9 cellular contexts compared by ENCODE assay signal in the genomic region with DNA sequence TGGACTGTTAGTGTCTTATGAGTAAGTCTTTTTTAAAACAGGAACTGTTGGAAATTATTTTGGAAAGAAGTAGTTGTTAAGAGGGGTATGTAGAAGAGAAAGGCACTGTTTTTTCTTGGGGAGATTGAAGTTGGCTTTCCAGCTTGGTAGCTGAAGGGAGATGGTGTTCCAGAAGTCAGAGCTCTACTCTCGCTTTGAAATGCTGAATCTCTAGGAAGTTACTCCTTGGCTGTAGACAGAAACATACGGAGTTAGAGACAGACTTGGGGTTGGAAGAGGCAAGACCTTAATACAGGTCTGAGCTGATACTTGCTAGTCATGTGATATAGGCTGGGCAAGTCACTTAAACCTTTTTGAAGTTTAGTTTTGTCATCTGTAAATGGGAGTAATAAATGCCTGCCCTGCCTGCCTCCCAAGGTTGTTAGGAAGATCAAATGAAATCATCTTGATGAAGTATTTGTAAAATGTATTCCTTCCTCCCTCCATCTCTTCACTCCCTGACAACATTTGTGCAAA. TPM values are rescaled to one million over a fixed set of nuclear protein-coding genes. Genes with fewer than 3 reads are reported as not detected.
A peak's percentile ranks its signal among the peaks of the same experiment; 100 is the strongest.
DNase-seq lines count a peak whose midpoint lies in the region; ATAC-seq and TF ChIP-seq lines count a peak whose summit lies in the region.
"Had no signal": no experiment of that assay in that cellular context is flagged by ENCODE, and none has a peak within 500 bp of the region (broad histone marks: within the 10 kb centered on the region; RNA-seq: fewer than 3 reads in every experiment).

No MANE protein-coding gene starts in this region.

- H3K9me3 ChIP-seq in DOHH2 (ENCODE audit: control insufficient read depth, insufficient read depth, low read length) (no peaks in the 10 kb centered on the region), RWPE2 (ENCODE audit: severe bottlenecking) (no peaks in the 10 kb centered on the region), sigmoid colon (no peaks in the 10 kb centered on the region)

- H3K4me1 ChIP-seq in DOHH2 (ENCODE audit: control insufficient read depth, low read length) (peaks cover 71% of the 10 kb centered on the region), RWPE2 (ENCODE audit: insufficient read depth, poor library complexity, severe bottlenecking) (peaks cover 18% of the 10 kb centered on the region), sigmoid colon (peaks cover 0 to 41% (median 35%) of the 10 kb centered on the region in 4 donors)

- H3F3A ChIP-seq in DOHH2 (ENCODE audit: control insufficient read depth, insufficient read depth) = peaks cover 51% of the 10 kb centered on the region

- H3K27ac ChIP-seq in DOHH2 (ENCODE audit: low read depth, low read length) (peak overlapping the region; percentile 99), RWPE2 (ENCODE audit: poor library complexity, severe bottlenecking) (peak overlapping the region; percentile 72), sigmoid colon (peak overlapping the region; percentile 72 to 84 (median 82))

- no peak for DNase-seq in RWPE2 (ENCODE audit: low spot score)
- DNase-seq in sigmoid colon = no peak
- DNase-seq in kidney glomerular epithelial cell (lab: John Stamatoyannopoulos, UW) = no peak
- no peak for DNase-seq in NCI-H1092 treated with DMSO at 0.1 percent for 48 hours (lab: John Stamatoyannopoulos, UW)
- DNase-seq in GF-D8 (lab: John Stamatoyannopoulos, UW) = no peak
- DNase-seq: NCI-H2029 treated with DMSO at 0.1 percent for 48 hours had no signal

- H4K20me1 ChIP-seq in DOHH2 (ENCODE audit: control insufficient read depth, insufficient read depth, low read depth, low read length) = no peaks in the 10 kb centered on the region

- TF ChIP-seq POLR2A in sigmoid colon (IDR thresholded peaks at IDR 0.05) = no peak

- ATAC-seq in RWPE2 (ENCODE audit: low read depth) = peak; percentile 6; the same call in 2 of the 3 replicates
- peak; percentile 60 for ATAC-seq in esophagus mucosa
- no peak for ATAC-seq in HG03565 (IDR thresholded peaks at IDR 0.05; ENCODE audit: unreplicated experiment)

- TF ChIP-seq EP300 in sigmoid colon (IDR thresholded peaks at IDR 0.05) = no peak

- H3K27me3 ChIP-seq in DOHH2 (ENCODE audit: control insufficient read depth, low read length) = no peaks in the 10 kb centered on the region
- no peaks in the 10 kb centered on the region for H3K27me3 ChIP-seq in RWPE2 (ENCODE audit: insufficient read depth, poor library complexity, severe bottlenecking)
- H3K27me3 ChIP-seq in sigmoid colon = no peaks in the 10 kb centered on the region

- H3K36me3 ChIP-seq in DOHH2 (ENCODE audit: control insufficient read depth, low read length) (peaks cover 66% of the 10 kb centered on the region), RWPE2 (ENCODE audit: low read depth) (no peaks in the 10 kb centered on the region), sigmoid colon (peaks cover 0 to 6% (median 0%) of the 10 kb centered on the region in 4 donors)

- H3K4me2 ChIP-seq in DOHH2 (ENCODE audit: low read length) = peak overlapping the region; percentile 74

- 63 to 73% methylated on average over 2 of the region's 2 CpGs for WGBS in sigmoid colon, 2 donors

- H3K4me3 ChIP-seq in DOHH2 (ENCODE audit: low read length) (peak overlapping the region; percentile 92), RWPE2 (ENCODE audit: severe bottlenecking) (no peak overlapping the region), sigmoid colon (peak overlapping the region in 2 of 4 donors; percentile 2 to 5)

- no peaks in the 10 kb centered on the region for H3K9me2 ChIP-seq in DOHH2 (replicated peaks; ENCODE audit: control insufficient read depth, low read length)

- intact Hi-C loops in sigmoid colon (cut with DNase I) = no loop called here

- H3K79me2 ChIP-seq in DOHH2 (ENCODE audit: control insufficient read depth, low read length) = peaks cover 87% of the 10 kb centered on the region

- TF ChIP-seq CTCF in DOHH2 (IDR thresholded peaks at IDR 0.05; ENCODE audit: low read depth, low read length, poor library complexity, severe bottlenecking) = no peak
- no peak for TF ChIP-seq CTCF in RWPE2 (IDR thresholded peaks at IDR 0.05; ENCODE audit: poor library complexity, severe bottlenecking)
- TF ChIP-seq CTCF in sigmoid colon (IDR thresholded peaks at IDR 0.05) = no peak

RNA-seq across cellular contexts. Expression of gene PXK, which starts 2.8 kb away (rescaled TPM):
- total RNA-seq in esophagus mucosa (14.2 TPM), sigmoid colon (10 to 100 TPM; 30.3 to 58.7 (median 50.5) TPM)
- polyA plus RNA-seq in sigmoid colon = 10 to 100 TPM in 1 of 3 donors, 1 to 10 TPM in 2; 6.9 to 16.4 (median 8.4) TPM

RNA-seq across cellular contexts. Expression of gene HTD2, which starts 29.2 kb away (rescaled TPM):
- total RNA-seq in esophagus mucosa (8.1 TPM), sigmoid colon (10 to 100 TPM in 3 of 4 donors, 1 to 10 TPM in 1; 6.9 to 20.8 (median 12.5) TPM)
- polyA plus RNA-seq in sigmoid colon = 10 to 100 TPM in 1 of 3 donors, 1 to 10 TPM in 2; 7.0 to 15.0 (median 7.2) TPM

RNA-seq across cellular contexts. Expression of gene RPP14, which starts 29.4 kb away (rescaled TPM):
- 12.8 TPM for total RNA-seq in esophagus mucosa
- total RNA-seq in sigmoid colon = 10 to 100 TPM; 10.8 to 16.7 (median 13.8) TPM
- 10 to 100 TPM; 12.1 to 16.6 (median 15.6) TPM for polyA plus RNA-seq in sigmoid colon
